In genomic region chr11:4480577-4481539, GRCh38 we compare ENCODE assay signal across 14 cellular contexts. TPM values are rescaled to one million over a fixed set of nuclear protein-coding genes. Genes with fewer than 3 reads are reported as not detected.
DNase-seq lines count a peak whose midpoint lies in the region; FAIRE-seq and TF ChIP-seq lines count a peak whose summit lies in the region.
"Had no signal": no experiment of that assay in that cellular context is flagged by ENCODE, and none has a peak within 500 bp of the region (broad histone marks: within the 10 kb centered on the region; RNA-seq: fewer than 3 reads in every experiment).

No MANE protein-coding gene starts in this region.

- no peaks in the 10 kb centered on the region for H3K36me3 ChIP-seq in HAP-1 (replicated peaks)
- H3K36me3 ChIP-seq in astrocyte (ENCODE audit: insufficient read depth, low read length), result no peaks in the 10 kb centered on the region
- H3K36me3 ChIP-seq: adrenal gland, prostate gland had no signal

- intact Hi-C loops in CD14-positive monocyte (cut with micrococcal nuclease), result loop anchor here (5.0 to 10.0 kb wide), 3 partner anchors 34 to 89 kb away; partner anchors contain the start of genes OR52K2 (in 1 of the 2) and TRIM21 (in 1 of the 2)

- H3K36me3 Mint-ChIP-seq in CD14-positive monocyte (peaks cover 9% of the 10 kb centered on the region in 2 donors), astrocyte (ENCODE audit: low read depth, unreplicated experiment) (no peaks in the 10 kb centered on the region)

- in situ Hi-C loops in HAP-1 (cut with MboI; ENCODE audit: low sequenced_read_pairs), result no loop called here

- H3K9ac ChIP-seq in astrocyte (ENCODE audit: low read length), result no peak overlapping the region
- H3K9ac ChIP-seq: SK-N-SH had no signal

- H3K4me1 ChIP-seq in HAP-1 (peaks cover 16% of the 10 kb centered on the region), astrocyte (ENCODE audit: insufficient read depth, low read length) (no peaks in the 10 kb centered on the region)
- H3K4me1 ChIP-seq: adrenal gland, Caco-2, prostate gland had no signal

- no peaks in the 10 kb centered on the region for H4K20me1 ChIP-seq in astrocyte (ENCODE audit: insufficient read depth, low read length)

- no peak overlapping the region for H3K27ac ChIP-seq in astrocyte (ENCODE audit: low read depth, low read length)
- H3K27ac ChIP-seq: adrenal gland, prostate gland had no signal

- H3K4me3 ChIP-seq in HAP-1 (no peak overlapping the region), astrocyte (ENCODE audit: insufficient read depth, low read depth, low read length) (no peak overlapping the region)
- H3K4me3 ChIP-seq: adrenal gland, prostate gland had no signal

- H3K4me1 Mint-ChIP-seq in CD14-positive monocyte (peaks cover 33% of the 10 kb centered on the region), astrocyte (ENCODE audit: low read depth, unreplicated experiment) (peaks cover 17% of the 10 kb centered on the region)
- H3K4me1 Mint-ChIP-seq: endodermal cell had no signal

- H3K79me2 ChIP-seq in astrocyte (ENCODE audit: insufficient read depth, low read length), result no peaks in the 10 kb centered on the region

- no peaks in the 10 kb centered on the region for H3K27me3 Mint-ChIP-seq in CD14-positive monocyte (ENCODE audit: low read depth in 3 of 3)
- H3K27me3 Mint-ChIP-seq in astrocyte (ENCODE audit: low read depth, unreplicated experiment), result no peaks in the 10 kb centered on the region

- TF ChIP-seq CTCF in CD14-positive monocyte (IDR thresholded peaks at IDR 0.05) (no peak), astrocyte (IDR thresholded peaks at IDR 0.05; ENCODE audit: insufficient read depth, low read depth, low read length) (no peak)

- no peak overlapping the region for H2AFZ ChIP-seq in astrocyte (ENCODE audit: low read depth, low read length)

- peak overlapping the region; percentile 27 for H3K4me2 ChIP-seq in astrocyte (ENCODE audit: low read length)
- H3K4me2 ChIP-seq: SK-N-SH had no signal

- H3K4me3 Mint-ChIP-seq in CD14-positive monocyte (no peak overlapping the region), astrocyte (ENCODE audit: unreplicated experiment) (no peak overlapping the region)
- H3K4me3 Mint-ChIP-seq: endodermal cell had no signal

- no peaks in the 10 kb centered on the region for H3K9me3 ChIP-seq in HAP-1
- no peaks in the 10 kb centered on the region for H3K9me3 ChIP-seq in astrocyte (ENCODE audit: insufficient read depth, low read depth, low read length)
- H3K9me3 ChIP-seq: adrenal gland, Caco-2, prostate gland, SK-N-SH had no signal

- FAIRE-seq in astrocyte (lab: Jason Lieb, UNC), result no peak

- H3K27ac Mint-ChIP-seq in CD14-positive monocyte, result peak overlapping the region; percentile 50 to 93 (median 83)
- peak overlapping the region; percentile 70 for H3K27ac Mint-ChIP-seq in astrocyte (ENCODE audit: unreplicated experiment)
- H3K27ac Mint-ChIP-seq: endodermal cell had no signal

- no peaks in the 10 kb centered on the region for H3K9me3 Mint-ChIP-seq in CD14-positive monocyte
- no peaks in the 10 kb centered on the region for H3K9me3 Mint-ChIP-seq in astrocyte (ENCODE audit: unreplicated experiment)
- H3K9me3 Mint-ChIP-seq: endodermal cell had no signal

- H3K27me3 ChIP-seq in HAP-1 (ENCODE audit: low read depth), result no peaks in the 10 kb centered on the region
- H3K27me3 ChIP-seq in astrocyte (ENCODE audit: insufficient read depth, low read length), result peaks cover 2% of the 10 kb centered on the region
- H3K27me3 ChIP-seq: adrenal gland had no signal

- peak; percentile 64 for DNase-seq in CD14-positive monocyte (ENCODE audit: low spot score)
- peak; percentile 44 to 48 for DNase-seq in HAP-1 (ENCODE audit: low spot score in 2 of 2)
- peak; percentile 10 for DNase-seq in astrocyte (ENCODE audit: low read depth)
- DNase-seq in islet precursor cell, result peak; percentile 76
- no peak for DNase-seq in cerebellar nuclear complex (lab: John Stamatoyannopoulos, UW)
- no peak for DNase-seq in foreskin melanocyte
- no peak for DNase-seq in KG1 (lab: John Stamatoyannopoulos, UW)
- DNase-seq: adrenal gland, Caco-2, endodermal cell, NCI-H1417 treated with DMSO at 0.1 percent for 48 hours, SK-N-SH, substantia nigra had no signal

RNA-seq across cellular contexts. Expression of gene OR52K1, which starts 1.6 kb away (rescaled TPM):
- polyA plus RNA-seq in CD14-positive monocyte, result not detected
- total RNA-seq in astrocyte, result 0.14 and 0.20 TPM in 2 replicates
- total RNA-seq: Caco-2, endodermal cell, prostate gland had no signal
- polyA plus RNA-seq: adrenal gland, SK-N-SH had no signal

RNA-seq across cellular contexts. Expression of gene OR52K2, which starts 31.8 kb away (rescaled TPM):
- polyA plus RNA-seq in CD14-positive monocyte, result under 1 TPM; 0.16 to 0.41 TPM
- total RNA-seq in astrocyte, result 0.23 TPM in 1 of 2 replicates, not detected in the other
- total RNA-seq: Caco-2, endodermal cell, prostate gland had no signal
- polyA plus RNA-seq: adrenal gland, SK-N-SH had no signal

Comparison
In these comparisons a context has a peak if more than half of its experiments do, and no peak if none do; other contexts are left out.
1. DNase-seq: peak in CD14-positive monocyte (single experiment), HAP-1 (2 of 2), astrocyte (single experiment) and islet precursor cell (single experiment); none in cerebellar nuclear complex (0 of 2), foreskin melanocyte (single experiment) and KG1 (single experiment).